16 cellular contexts compared by ENCODE assay signal in the genomic region with DNA sequence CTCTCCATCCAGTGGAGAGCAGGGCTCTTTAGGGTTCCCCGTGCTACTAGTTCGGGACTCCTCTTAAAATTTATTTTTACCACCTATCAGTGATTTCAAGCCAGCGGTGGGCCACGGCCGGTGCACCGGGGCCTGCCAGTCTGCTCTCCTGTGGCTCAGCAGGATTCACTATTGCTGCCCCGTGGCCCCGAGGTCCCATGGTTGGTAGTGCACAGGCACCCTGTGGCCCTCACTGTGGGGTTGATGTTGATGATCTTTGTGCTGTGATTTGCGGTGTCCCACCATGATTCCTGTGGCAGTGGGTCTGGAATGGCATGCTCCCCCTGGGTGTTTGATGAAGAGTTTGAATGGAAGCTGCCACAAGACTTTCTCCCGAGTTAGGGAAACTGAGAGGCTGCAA. TPM values are rescaled to one million over a fixed set of nuclear protein-coding genes. Genes with fewer than 3 reads are reported as not detected.
DNase-seq lines count a peak whose midpoint lies in the region; ATAC-seq and TF ChIP-seq lines count a peak whose summit lies in the region.
"Had no signal": no experiment of that assay in that cellular context is flagged by ENCODE, and none has a peak within 500 bp of the region (broad histone marks: within the 10 kb centered on the region; RNA-seq: fewer than 3 reads in every experiment).

No MANE protein-coding gene starts in this region.

- H3K4me3 ChIP-seq in HEK293 (ENCODE audit: low read depth, low read length) (no peak overlapping the region), osteoblast (ENCODE audit: insufficient read depth, low read length) (no peak overlapping the region), aorta (ENCODE audit: low read length in 2 of 2) (no peak overlapping the region)
- H3K4me3 ChIP-seq: HAP-1 had no signal

- H3K9me3 Mint-ChIP-seq in endothelial cell (ENCODE audit: unreplicated experiment) = peaks cover 10% of the 10 kb centered on the region

- peaks cover 3% of the 10 kb centered on the region for H3K27me3 Mint-ChIP-seq in endothelial cell (ENCODE audit: unreplicated experiment)

- POLR2A ChIA-PET in HEK293 (lab: Yijun Ruan, JAX) = no interaction called here

- H3K4me1 ChIP-seq in HEK293 (ENCODE audit: control insufficient read depth, insufficient read depth, low read length) (no peaks in the 10 kb centered on the region), osteoblast (ENCODE audit: insufficient read depth, low read length) (peaks cover 7% of the 10 kb centered on the region), aorta (ENCODE audit: control insufficient read depth in 1 of 2, insufficient read depth in 2 of 2, low read length in 2 of 2) (no peaks in the 10 kb centered on the region)
- H3K4me1 ChIP-seq: HAP-1 had no signal

- intact Hi-C loops in aorta (cut with DNase I) (no loop called here), sciatic nerve (cut with DNase I) (no loop called here)

- H3K4me2 ChIP-seq in osteoblast (ENCODE audit: insufficient read depth, low read length) = no peak overlapping the region

- ATAC-seq in aorta (ENCODE audit: low FRiP score) (no peak), GM18505 (IDR thresholded peaks at IDR 0.05; ENCODE audit: unreplicated experiment) (no peak), sciatic nerve (no peak)

- TF ChIP-seq POLR2A in GM18505 (IDR thresholded peaks at IDR 0.05; ENCODE audit: borderline replicate concordance, extremely low read depth, insufficient read depth, insufficient read length) = no peak

- no peak for DNase-seq in endothelial cell (ENCODE audit: low spot score)
- DNase-seq in osteoblast (ENCODE audit: insufficient read length, low spot score, missing footprints) = peak; percentile 15
- DNase-seq in aorta = peak; percentile 12 to 61
- DNase-seq in sciatic nerve (ENCODE audit: low spot score) = no peak
- DNase-seq: C1 segment of cervical spinal cord; Calu3; CD4-positive, alpha-beta memory T cell; COR-L47; DMS53; DMS79 treated with DMSO at 0.1 percent for 48 hours; GF-D8; GOT3 had no signal

- H4K20me1 ChIP-seq in osteoblast (ENCODE audit: insufficient read depth, low read length) = no peaks in the 10 kb centered on the region

- H3K9me3 ChIP-seq in HEK293 (ENCODE audit: control insufficient read depth, insufficient read depth, low read depth, low read length) (no peaks in the 10 kb centered on the region), osteoblast (ENCODE audit: low read depth, low read length) (no peaks in the 10 kb centered on the region), aorta (ENCODE audit: control insufficient read depth, low read length) (peaks cover 10% of the 10 kb centered on the region)

- TF ChIP-seq CTCF in HEK293 (tag by site-specific recombination; IDR thresholded peaks at IDR 0.05) (no peak), endothelial cell (IDR thresholded peaks at IDR 0.05; ENCODE audit: unreplicated experiment) (no peak), osteoblast (IDR thresholded peaks at IDR 0.05; ENCODE audit: extremely low read depth, low read depth, low read length) (no peak)

- H3K4me3 Mint-ChIP-seq in endothelial cell (ENCODE audit: unreplicated experiment) = peak overlapping the region; percentile 62
- H3K4me3 Mint-ChIP-seq: CD4-positive, alpha-beta memory T cell had no signal

- WGBS in aorta, 2 donors = 92% methylated on average over 10 of the region's 10 CpGs

- peaks cover 12% of the 10 kb centered on the region for H3K27me3 ChIP-seq in osteoblast (ENCODE audit: insufficient read depth, low read length)
- H3K27me3 ChIP-seq in aorta (ENCODE audit: control insufficient read depth in 1 of 2, insufficient read depth in 2 of 2, low read length in 1 of 2) = no peaks in the 10 kb centered on the region

- H3K27ac ChIP-seq in HEK293 (ENCODE audit: extremely low read depth, low read depth, low read length) (no peak overlapping the region), osteoblast (ENCODE audit: low read depth, low read length) (no peak overlapping the region), aorta (ENCODE audit: low read depth in 1 of 2, low read length in 2 of 2) (no peak overlapping the region)

- peaks cover 21% of the 10 kb centered on the region for H3K36me3 Mint-ChIP-seq in endothelial cell (ENCODE audit: low read depth, unreplicated experiment)
- H3K36me3 Mint-ChIP-seq: CD4-positive, alpha-beta memory T cell had no signal

- no peaks in the 10 kb centered on the region for H3K36me3 ChIP-seq in HEK293 (ENCODE audit: control insufficient read depth in 2 of 2, insufficient read depth in 1 of 2, low read length in 2 of 2)
- H3K36me3 ChIP-seq in osteoblast (ENCODE audit: insufficient read depth, low read length) = no peaks in the 10 kb centered on the region
- no peaks in the 10 kb centered on the region for H3K36me3 ChIP-seq in aorta (ENCODE audit: control insufficient read depth in 1 of 2, insufficient read depth in 2 of 2, low read length in 1 of 2)
- H3K36me3 ChIP-seq: HAP-1 had no signal

- no peak overlapping the region for H2AFZ ChIP-seq in osteoblast (ENCODE audit: low read length)

- H3K79me2 ChIP-seq in osteoblast (ENCODE audit: insufficient read depth, low read length) = no peaks in the 10 kb centered on the region

- no peak overlapping the region for H3K27ac Mint-ChIP-seq in endothelial cell (ENCODE audit: unreplicated experiment)
- H3K27ac Mint-ChIP-seq: CD4-positive, alpha-beta memory T cell had no signal

- peaks cover 20% of the 10 kb centered on the region for H3K4me1 Mint-ChIP-seq in endothelial cell (ENCODE audit: unreplicated experiment)
- H3K4me1 Mint-ChIP-seq: CD4-positive, alpha-beta memory T cell had no signal

- CTCF ChIA-PET in HEK293 (lab: Yijun Ruan, JAX) = no interaction called here

TF ChIP-seq in HEK293, 187 proteins besides CTCF, POLR2A, EP300 and RAD21:
- peak; percentile 70 for TF ChIP-seq ZIC2 (tag by site-specific recombination; IDR thresholded peaks at IDR 0.05)
- TF ChIP-seq, protein P1, sequence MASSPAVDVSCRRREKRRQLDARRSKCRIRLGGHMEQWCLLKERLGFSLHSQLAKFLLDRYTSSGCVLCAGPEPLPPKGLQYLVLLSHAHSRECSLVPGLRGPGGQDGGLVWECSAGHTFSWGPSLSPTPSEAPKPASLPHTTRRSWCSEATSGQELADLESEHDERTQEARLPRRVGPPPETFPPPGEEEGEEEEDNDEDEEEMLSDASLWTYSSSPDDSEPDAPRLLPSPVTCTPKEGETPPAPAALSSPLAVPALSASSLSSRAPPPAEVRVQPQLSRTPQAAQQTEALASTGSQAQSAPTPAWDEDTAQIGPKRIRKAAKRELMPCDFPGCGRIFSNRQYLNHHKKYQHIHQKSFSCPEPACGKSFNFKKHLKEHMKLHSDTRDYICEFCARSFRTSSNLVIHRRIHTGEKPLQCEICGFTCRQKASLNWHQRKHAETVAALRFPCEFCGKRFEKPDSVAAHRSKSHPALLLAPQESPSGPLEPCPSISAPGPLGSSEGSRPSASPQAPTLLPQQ (tag by site-specific recombination; IDR thresholded peaks at IDR 0.05) = no peak
TF ChIP-seq in HEK293: peak in this region for 1.

RNA-seq across cellular contexts. Expression of gene MEG3, which starts 12.6 kb away (rescaled TPM):
- total RNA-seq in endothelial cell (ENCODE audit: unreplicated experiment) (not detected), osteoblast (200 and 269 TPM in 2 replicates), aorta (100 to 1,000 TPM in 1 of 2 donors, 10 to 100 TPM in 1; 51.2 to 246 TPM), sciatic nerve (154 TPM)
- polyA plus RNA-seq in aorta = 100 to 1,000 TPM in 1 of 2 donors, 10 to 100 TPM in 1; 21.4 to 454 TPM
- total RNA-seq: A172; Calu3; CD4-positive, alpha-beta memory T cell had no signal
- polyA plus RNA-seq: CD4-positive, alpha-beta memory T cell had no signal

Comparison
In these comparisons a context has a peak if more than half of its experiments do, and no peak if none do; other contexts are left out.
1. DNase-seq: peak in osteoblast (single experiment) and aorta (2 of 2); none in endothelial cell (single experiment) and sciatic nerve (single experiment).
2. RNA of gene MEG3, which starts 12.6 kb away (total RNA-seq): 51.2 to 246 TPM in aorta, 200 to 269 TPM in osteoblast and 154 TPM in sciatic nerve (single experiment); not detected in endothelial cell (single experiment); every median in the first group is over 10 times any median in the second.